ENCODE assay signal across 7 cellular contexts in the genomic region with DNA sequence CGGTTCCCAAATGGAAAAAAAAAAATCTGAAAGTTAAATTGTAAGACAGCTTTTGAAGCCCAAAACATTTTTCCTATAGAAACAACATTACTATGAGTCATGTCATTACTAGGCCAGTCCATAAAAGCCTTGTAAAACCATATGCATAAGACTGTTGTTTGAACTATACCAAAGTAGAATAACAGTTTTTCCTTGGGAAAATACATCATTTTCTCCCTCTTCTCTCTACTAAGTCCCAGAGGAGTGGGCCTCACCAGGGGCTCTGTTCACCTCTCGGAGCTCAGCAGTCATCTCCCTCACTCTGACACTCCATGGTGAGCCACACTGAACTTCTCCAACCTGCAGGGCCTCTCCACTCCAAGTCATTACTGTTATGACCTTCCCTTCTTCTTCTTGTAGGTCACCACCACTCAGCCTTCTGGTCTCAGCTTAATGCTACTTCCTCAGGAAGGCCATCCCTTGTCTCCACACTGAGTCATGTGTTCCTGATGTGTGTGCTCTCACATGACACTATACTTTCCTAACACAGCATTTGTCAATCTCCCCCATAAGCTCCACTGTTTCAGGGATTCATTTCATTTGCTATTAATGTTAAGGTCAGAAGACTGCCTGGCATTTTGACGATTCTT. TPM values are rescaled to one million over a fixed set of nuclear protein-coding genes. Genes with fewer than 3 reads are reported as not detected.
DNase-seq lines count a peak whose midpoint lies in the region; ATAC-seq, FAIRE-seq and TF ChIP-seq lines count a peak whose summit lies in the region.

No MANE protein-coding gene starts in this region.

- H3K4me3 Mint-ChIP-seq in T-helper 1 cell treated with Interleukin-12 subunit alpha and Interleukin-12 subunit beta and Interleukin-4 antibody, amounts not matched to agents 30 μg/mL and 1 μg/mL, for 36 hours = peak overlapping the region; percentile 61

- WGBS in spleen, 5 donors = 55 to 78% (median 66%) methylated on average over 3 of the region's 3 CpGs

- H3K9me3 Mint-ChIP-seq in T-helper 1 cell treated with Interleukin-12 subunit alpha and Interleukin-12 subunit beta and Interleukin-4 antibody, amounts not matched to agents 30 μg/mL and 1 μg/mL, for 36 hours = peaks cover 20% of the 10 kb centered on the region

- H3K4me1 ChIP-seq in foreskin keratinocyte (peaks cover 10% of the 10 kb centered on the region), spleen (peaks cover 3 to 63% (median 27%) of the 10 kb centered on the region in 6 donors), BE2C (no peaks in the 10 kb centered on the region)

- intact Hi-C loops in spleen (cut with DNase I; ENCODE audit: low total_unique reads) = no loop called here

- H3K36me3 ChIP-seq in spleen (peaks cover 0 to 8% (median 0%) of the 10 kb centered on the region in 6 donors), BE2C (no peaks in the 10 kb centered on the region)

- H3K27me3 Mint-ChIP-seq in T-helper 1 cell treated with Interleukin-12 subunit alpha and Interleukin-12 subunit beta and Interleukin-4 antibody, amounts not matched to agents 30 μg/mL and 1 μg/mL, for 36 hours (ENCODE audit: low read depth) = no peaks in the 10 kb centered on the region

- no peak for TF ChIP-seq CTCF in foreskin keratinocyte (conservative IDR thresholded peaks at IDR 0.05)
- no peak for TF ChIP-seq CTCF in spleen (IDR thresholded peaks at IDR 0.05 in 8 of 11, conservative IDR thresholded peaks at IDR 0.05 in 3 of 11)
- no peak for TF ChIP-seq CTCF in BE2C (IDR thresholded peaks at IDR 0.05; ENCODE audit: low read depth, low read length)

- DNase-seq in HT1080 (ENCODE audit: low read depth) (peak; percentile 73), foreskin keratinocyte (peak in 1 of 2 donors; percentile 27), spleen (no peak), urothelium cell line (ENCODE audit: low spot score) (no peak), BE2C (no peak)

- H3K4me3 ChIP-seq in spleen (peak overlapping the region in 6 of 8 donors; percentile 17 to 61 (median 24)), BE2C (ENCODE audit: low read depth, low read length) (no peak overlapping the region)

- H3K4me1 Mint-ChIP-seq in T-helper 1 cell treated with Interleukin-12 subunit alpha and Interleukin-12 subunit beta and Interleukin-4 antibody, amounts not matched to agents 30 μg/mL and 1 μg/mL, for 36 hours (ENCODE audit: low read depth) = peaks cover 26% of the 10 kb centered on the region

- TF ChIP-seq POLR2A in spleen (IDR thresholded peaks at IDR 0.05) = peak in 1 of 3 donors; percentile 8

- no peaks in the 10 kb centered on the region for H3K27me3 ChIP-seq in foreskin keratinocyte
- H3K27me3 ChIP-seq in spleen (replicated peaks in 1 of 7) = no peaks in the 10 kb centered on the region
- H3K27me3 ChIP-seq in BE2C = no peaks in the 10 kb centered on the region

- no peak overlapping the region for H3K27ac ChIP-seq in foreskin keratinocyte
- H3K27ac ChIP-seq in spleen = peak overlapping the region; percentile 57 to 90 (median 87)

- H3K27ac Mint-ChIP-seq in T-helper 1 cell treated with Interleukin-12 subunit alpha and Interleukin-12 subunit beta and Interleukin-4 antibody, amounts not matched to agents 30 μg/mL and 1 μg/mL, for 36 hours = peak overlapping the region; percentile 87

- ATAC-seq in foreskin keratinocyte (peak; percentile 66), HG03521 (IDR thresholded peaks at IDR 0.05; ENCODE audit: unreplicated experiment) (no peak)

- no peak for FAIRE-seq in urothelium cell line (lab: Jason Lieb, UNC)

- H3K9me3 ChIP-seq in spleen = peaks cover 0 to 16% (median 15%) of the 10 kb centered on the region in 8 donors
- H3K9me3 ChIP-seq in BE2C = peaks cover 4% of the 10 kb centered on the region; the same call in 1 of the 2 replicates

- peaks cover 8% of the 10 kb centered on the region for H3K36me3 Mint-ChIP-seq in T-helper 1 cell treated with Interleukin-12 subunit alpha and Interleukin-12 subunit beta and Interleukin-4 antibody, amounts not matched to agents 30 μg/mL and 1 μg/mL, for 36 hours (ENCODE audit: low read depth)

RNA-seq across cellular contexts. Expression of a gene that starts 32.5 kb away (rescaled TPM):
- 1.7 and 3.1 TPM in 2 replicates for total RNA-seq in HT1080 (2014; rRNA removed; shearing (Covaris generic))
- 2.0 and 2.9 TPM in 2 replicates for polyA plus RNA-seq in HT1080 (2015; cell fraction: cytosol; rRNA removed)
- 2.4 and 2.5 TPM in 2 replicates for polyA plus RNA-seq in HT1080 (2015; cell fraction: nucleus; rRNA removed)
- total RNA-seq in foreskin keratinocyte (2.7 and 2.8 TPM in 2 replicates), spleen (10 to 100 TPM; 10.3 to 23.1 (median 16.6) TPM)
- polyA plus RNA-seq in foreskin keratinocyte (2.0 TPM in 2 replicates), spleen (1 to 10 TPM; 4.4 to 7.1 (median 6.2) TPM)
- polyA plus RNA-seq in BE2C (2012; ENCODE audit: insufficient read depth, insufficient read length, low read depth) = 2.2 TPM
